ENCODE assay signal across 8 cellular contexts in genomic region chr9:121499177-121499426, GRCh38. TPM values are rescaled to one million over a fixed set of nuclear protein-coding genes. Genes with fewer than 3 reads are reported as not detected.
DNase-seq lines count a peak whose midpoint lies in the region; ATAC-seq and TF ChIP-seq lines count a peak whose summit lies in the region.

No MANE protein-coding gene starts in this region.

- peak overlapping the region; percentile 95 for H3K4me2 ChIP-seq in BLaER1

- DNase-seq in Peyer's patch (no peak), epithelial cell of proximal tubule (ENCODE audit: low read depth) (no peak), NCI-H2081 treated with DMSO at 0.1 percent for 48 hours (lab: John Stamatoyannopoulos, UW) (no peak)
- no peak for DNase-seq in central memory CD4-positive, alpha-beta T cell

- no peak for TF ChIP-seq POLR2A in Peyer's patch (IDR thresholded peaks at IDR 0.05)

- TF ChIP-seq CTCF in Peyer's patch (IDR thresholded peaks at IDR 0.05) = no peak
- TF ChIP-seq CTCF in epithelial cell of proximal tubule (conservative IDR thresholded peaks at IDR 0.05; ENCODE audit: low read depth, low read length) = no peak
- no peak for TF ChIP-seq CTCF in neutrophil (IDR thresholded peaks at IDR 0.05)

- H3K9me3 ChIP-seq in BLaER1 (peaks cover 15% of the 10 kb centered on the region), Peyer's patch (no peaks in the 10 kb centered on the region), neutrophil (no peaks in the 10 kb centered on the region)

- H3K27ac ChIP-seq in BLaER1 (no peak overlapping the region), Peyer's patch (peak overlapping the region in 3 of 4 donors; percentile 54 to 69 (median 62)), neutrophil (peak overlapping the region; percentile 82)

- H3K4me1 ChIP-seq in BLaER1 (peaks cover 30% of the 10 kb centered on the region), Peyer's patch (peaks cover 0 to 25% (median 11%) of the 10 kb centered on the region in 4 donors), neutrophil (ENCODE audit: control insufficient read depth in 1 of 2, insufficient read depth in 1 of 2, low read depth in 1 of 2, low read length in 1 of 2) (peaks cover 52 to 54% of the 10 kb centered on the region in 2 experiments)

- H3K27me3 ChIP-seq in BLaER1 = peaks cover 57% of the 10 kb centered on the region
- no peaks in the 10 kb centered on the region for H3K27me3 ChIP-seq in Peyer's patch
- no peaks in the 10 kb centered on the region for H3K27me3 ChIP-seq in neutrophil

- ATAC-seq in HG03442 (IDR thresholded peaks at IDR 0.05; ENCODE audit: unreplicated experiment) (no peak), HG03342 (IDR thresholded peaks at IDR 0.05; ENCODE audit: unreplicated experiment) (no peak)

- H3K36me3 ChIP-seq in BLaER1 (no peaks in the 10 kb centered on the region), Peyer's patch (no peaks in the 10 kb centered on the region), neutrophil (no peaks in the 10 kb centered on the region)

- H3K4me3 ChIP-seq in BLaER1 = peak overlapping the region; percentile 66
- peak overlapping the region; percentile 24 to 57 (median 52) for H3K4me3 ChIP-seq in Peyer's patch
- H3K4me3 ChIP-seq in epithelial cell of proximal tubule (ENCODE audit: low read depth, low read length) = peak overlapping the region; percentile 43
- H3K4me3 ChIP-seq in neutrophil (ENCODE audit: low read depth in 1 of 2, low read length in 1 of 2) = peak overlapping the region; percentile 73 to 76

- no peak overlapping the region for H3K9ac ChIP-seq in BLaER1

- H4K20me1 ChIP-seq in BLaER1 = peaks cover 28% of the 10 kb centered on the region

RNA-seq across cellular contexts. Expression of gene GGTA1, which starts 0.5 kb away (rescaled TPM):
- 10 to 100 TPM in 1 of 4 donors, 1 to 10 TPM in 2, under 1 TPM in 1; 0.88 to 12.4 (median 2.6) TPM for total RNA-seq in Peyer's patch
- 0.14 TPM in 1 of 2 replicates, not detected in the other for total RNA-seq in epithelial cell of proximal tubule
